8 cellular contexts compared by ENCODE assay signal in genomic region chr9:33263131-33263935, GRCh38. TPM values are rescaled to one million over a fixed set of nuclear protein-coding genes. Genes with fewer than 3 reads are reported as not detected.
DNase-seq lines count a peak whose midpoint lies in the region; ATAC-seq and TF ChIP-seq lines count a peak whose summit lies in the region.

No MANE protein-coding gene starts in this region.

- H3K9me3 ChIP-seq in SK-N-MC (ENCODE audit: low read depth, low read length): no peaks in the 10 kb centered on the region
- no peaks in the 10 kb centered on the region for H3K9me3 ChIP-seq in endocrine pancreas (ENCODE audit: control insufficient read depth, low read length)
- H3K9me3 ChIP-seq in mucosa of descending colon: no peaks in the 10 kb centered on the region
- H3K9me3 ChIP-seq in aorta (ENCODE audit: control insufficient read depth, low read length): no peaks in the 10 kb centered on the region

- H3K36me3 ChIP-seq in SK-N-MC (ENCODE audit: insufficient read depth, low read length) (peaks cover 62% of the 10 kb centered on the region), endocrine pancreas (ENCODE audit: control insufficient read depth, insufficient read depth, low read length) (peaks cover 4% of the 10 kb centered on the region), mucosa of descending colon (ENCODE audit: low read depth) (peaks cover 13% of the 10 kb centered on the region), aorta (ENCODE audit: control insufficient read depth in 1 of 2, insufficient read depth in 2 of 2, low read length in 1 of 2) (peaks cover 0 to 2% of the 10 kb centered on the region in 2 donors)

- H3K4me3 ChIP-seq in SK-N-MC (peak overlapping the region; percentile 94), endocrine pancreas (ENCODE audit: control insufficient read depth, insufficient read depth, low read length) (peak overlapping the region; percentile 65), mucosa of descending colon (peak overlapping the region; percentile 85), aorta (ENCODE audit: low read length in 2 of 2) (peak overlapping the region; percentile 42 to 58)

- intact Hi-C loops in mucosa of descending colon (cut with DNase I, micrococcal nuclease): no loop called here
- intact Hi-C loops in aorta (cut with DNase I): no loop called here

- H3K27me3 ChIP-seq in endocrine pancreas (ENCODE audit: control insufficient read depth, insufficient read depth, low read length): no peaks in the 10 kb centered on the region
- H3K27me3 ChIP-seq in aorta (ENCODE audit: control insufficient read depth in 1 of 2, insufficient read depth in 2 of 2, low read length in 1 of 2): no peaks in the 10 kb centered on the region

- H3K4me1 ChIP-seq in endocrine pancreas (ENCODE audit: control insufficient read depth, insufficient read depth, low read length): peaks cover 11% of the 10 kb centered on the region
- peaks cover 12% of the 10 kb centered on the region for H3K4me1 ChIP-seq in mucosa of descending colon (ENCODE audit: low read depth)
- H3K4me1 ChIP-seq in aorta (ENCODE audit: control insufficient read depth in 1 of 2, insufficient read depth in 2 of 2, low read length in 2 of 2): peaks cover 0 to 2% of the 10 kb centered on the region in 2 donors

- H3K9ac ChIP-seq in SK-N-MC (ENCODE audit: insufficient read length) (peak overlapping the region; percentile 86), endocrine pancreas (ENCODE audit: control insufficient read depth, insufficient read depth, low read length) (peak overlapping the region; percentile 39)

- H3K27ac ChIP-seq in SK-N-MC (no peak overlapping the region), aorta (ENCODE audit: low read depth in 1 of 2, low read length in 2 of 2) (no peak overlapping the region)

- 13 to 14% methylated on average over 19 to 20 of the region's 20 CpGs for WGBS in aorta, 2 donors

- no peak for TF ChIP-seq CTCF in mucosa of descending colon (IDR thresholded peaks at IDR 0.05)

- peak; percentile 16 for DNase-seq in NCI-H1105 treated with DMSO at 0.1 percent for 48 hours (lab: John Stamatoyannopoulos, UW)
- no peak for DNase-seq in NCI-H1105 (lab: John Stamatoyannopoulos, UW)
- no peak for DNase-seq in SK-N-MC (ENCODE audit: low read depth, low spot score)
- DNase-seq in mucosa of descending colon: no peak
- DNase-seq in aorta: no peak

- ATAC-seq in HG02943 (IDR thresholded peaks at IDR 0.05; ENCODE audit: low read depth, unreplicated experiment) (peak; percentile 13), mucosa of descending colon (peak; percentile 2), aorta (ENCODE audit: low FRiP score) (peak; percentile 24), GM21423 (IDR thresholded peaks at IDR 0.05; ENCODE audit: unreplicated experiment) (no peak)

RNA-seq across cellular contexts. Expression of gene BAG1, which starts 1.2 kb away (rescaled TPM):
- total RNA-seq in mucosa of descending colon (100 to 1,000 TPM; 120 to 155 (median 153) TPM), aorta (10 to 100 TPM; 60.4 to 82.0 TPM)
- polyA plus RNA-seq in aorta: 100 to 1,000 TPM; 104 to 190 TPM

RNA-seq across cellular contexts. Expression of gene CHMP5, which starts 1.5 kb away (rescaled TPM):
- total RNA-seq in mucosa of descending colon (10 to 100 TPM; 72.2 to 98.1 (median 84.3) TPM), aorta (10 to 100 TPM; 53.1 to 59.0 TPM)
- 100 to 1,000 TPM in 1 of 2 donors, 10 to 100 TPM in 1; 71.1 to 141 TPM for polyA plus RNA-seq in aorta

RNA-seq across cellular contexts. Expression of gene SPINK4, which starts 23.4 kb away (rescaled TPM):
- 10 to 100 TPM; 13.2 to 85.2 (median 33.3) TPM for total RNA-seq in mucosa of descending colon
- total RNA-seq in aorta: not detected
- polyA plus RNA-seq in aorta: 100 to 1,000 TPM in 1 of 2 donors, not detected in 1; 129 TPM

RNA-seq across cellular contexts. Expression of gene NFX1, which starts 27.0 kb away (rescaled TPM):
- 10 to 100 TPM; 35.9 to 44.4 (median 39.5) TPM for total RNA-seq in mucosa of descending colon
- total RNA-seq in aorta: 10 to 100 TPM; 35.8 to 38.3 TPM
- polyA plus RNA-seq in aorta: 10 to 100 TPM; 21.4 to 23.5 TPM

Comparison
In these comparisons a context has a peak if more than half of its experiments do, and no peak if none do; other contexts are left out.
1. RNA of gene SPINK4, which starts 23.4 kb away (total RNA-seq): 13.2 to 85.2 TPM in mucosa of descending colon; not detected in aorta; every median in the first group is over 10 times any median in the second.
2. Peak in every context shown above with its lines, with median percentiles within 50 percentile points of each other: H3K4me3 ChIP-seq.